In the genomic region with DNA sequence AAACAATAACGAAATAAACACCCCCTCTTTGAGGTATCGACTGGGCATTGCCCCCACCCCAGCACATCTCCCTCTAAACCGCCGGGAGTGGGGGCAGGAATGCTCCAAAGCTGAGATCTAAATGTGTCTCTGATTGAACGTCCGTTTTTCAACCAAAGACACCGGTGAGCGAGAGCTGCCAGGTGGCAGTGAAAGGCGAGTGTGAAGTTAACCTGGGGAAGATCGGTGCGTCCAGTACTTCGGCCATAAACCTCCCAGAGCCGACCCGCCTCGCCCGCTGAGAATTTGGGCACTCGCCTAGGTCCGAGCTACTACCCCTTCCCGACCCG, we compare ENCODE assay signal across 8 cellular contexts. TPM values are rescaled to one million over a fixed set of nuclear protein-coding genes. Genes with fewer than 3 reads are reported as not detected.
A peak's percentile ranks its signal among the peaks of the same experiment; 100 is the strongest.
DNase-seq lines count a peak whose midpoint lies in the region; ATAC-seq and TF ChIP-seq lines count a peak whose summit lies in the region.

No MANE protein-coding gene starts in this region.

- peaks cover 24% of the 10 kb centered on the region for H3K36me3 ChIP-seq in left ventricle myocardium inferior

- peak overlapping the region; percentile 92 for H3K4me3 Mint-ChIP-seq in T-helper 1 cell treated with Interleukin-12 subunit alpha and Interleukin-12 subunit beta and Interleukin-4 antibody, amounts not matched to agents 30 μg/mL and 1 μg/mL, for 36 hours
- H3K4me3 Mint-ChIP-seq in activated T-cell treated with anti-CD3 and anti-CD28 coated beads, Interleukin-2, amount 50 U/mL, for 4 hours, result peak overlapping the region; percentile 94

- peak; percentile 20 for ATAC-seq in HG03175 (IDR thresholded peaks at IDR 0.05; ENCODE audit: unreplicated experiment)
- peak; percentile 1 to 4 for ATAC-seq in activated T-cell treated with anti-CD3 and anti-CD28 coated beads, Interleukin-2, amount 50 U/mL, for 4 hours

- intact Hi-C loops in left ventricle myocardium inferior (cut with micrococcal nuclease), result no loop called here

- H3K27ac Mint-ChIP-seq in T-helper 1 cell treated with Interleukin-12 subunit alpha and Interleukin-12 subunit beta and Interleukin-4 antibody, amounts not matched to agents 30 μg/mL and 1 μg/mL, for 36 hours, result peak overlapping the region; percentile 89

- no peaks in the 10 kb centered on the region for H3K9me3 ChIP-seq in left ventricle myocardium inferior (replicated peaks)

- H3K4me1 Mint-ChIP-seq in T-helper 1 cell treated with Interleukin-12 subunit alpha and Interleukin-12 subunit beta and Interleukin-4 antibody, amounts not matched to agents 30 μg/mL and 1 μg/mL, for 36 hours (ENCODE audit: low read depth), result peaks cover 18% of the 10 kb centered on the region
- H3K4me1 Mint-ChIP-seq in activated T-cell treated with anti-CD3 and anti-CD28 coated beads, Interleukin-2, amount 50 U/mL, for 4 hours (ENCODE audit: low read depth), result peaks cover 20% of the 10 kb centered on the region

- H3K36me3 Mint-ChIP-seq in T-helper 1 cell treated with Interleukin-12 subunit alpha and Interleukin-12 subunit beta and Interleukin-4 antibody, amounts not matched to agents 30 μg/mL and 1 μg/mL, for 36 hours (ENCODE audit: low read depth), result peaks cover 7% of the 10 kb centered on the region
- peaks cover 19% of the 10 kb centered on the region for H3K36me3 Mint-ChIP-seq in activated T-cell treated with anti-CD3 and anti-CD28 coated beads, Interleukin-2, amount 50 U/mL, for 4 hours (ENCODE audit: insufficient read depth)

- H3K27me3 ChIP-seq in left ventricle myocardium inferior (ENCODE audit: low read depth), result no peaks in the 10 kb centered on the region

- H3K4me3 ChIP-seq in left ventricle myocardium inferior (peak overlapping the region; percentile 74), skeletal muscle cell (ENCODE audit: low read depth, low read length) (peak overlapping the region; percentile 91)

- no peak for DNase-seq in T-helper 1 cell
- no peak for DNase-seq in activated T-cell treated with anti-CD3 and anti-CD28 coated beads, Interleukin-2, amount 50 U/mL, for 4 hours
- DNase-seq in left ventricle myocardium inferior, result no peak
- DNase-seq in skeletal muscle cell (ENCODE audit: low read depth), result no peak
- no peak for DNase-seq in activated gamma-delta T cell treated with Interleukin-2 at 50 U/mL for 16 hours
- DNase-seq in SHP77 treated with DMSO at 0.1 percent for 48 hours (lab: John Stamatoyannopoulos, UW), result no peak

- peaks cover 50% of the 10 kb centered on the region for H3K4me1 ChIP-seq in left ventricle myocardium inferior

- no peaks in the 10 kb centered on the region for H3K27me3 Mint-ChIP-seq in T-helper 1 cell treated with Interleukin-12 subunit alpha and Interleukin-12 subunit beta and Interleukin-4 antibody, amounts not matched to agents 30 μg/mL and 1 μg/mL, for 36 hours (ENCODE audit: low read depth)
- no peaks in the 10 kb centered on the region for H3K27me3 Mint-ChIP-seq in activated T-cell treated with anti-CD3 and anti-CD28 coated beads, Interleukin-2, amount 50 U/mL, for 4 hours (ENCODE audit: low read depth)

- peak overlapping the region; percentile 85 for H3K27ac ChIP-seq in left ventricle myocardium inferior (replicated peaks)

- TF ChIP-seq CTCF in left ventricle myocardium inferior (IDR thresholded peaks at IDR 0.05; ENCODE audit: borderline replicate concordance), result no peak

- no peaks in the 10 kb centered on the region for H3K9me3 Mint-ChIP-seq in T-helper 1 cell treated with Interleukin-12 subunit alpha and Interleukin-12 subunit beta and Interleukin-4 antibody, amounts not matched to agents 30 μg/mL and 1 μg/mL, for 36 hours
- no peaks in the 10 kb centered on the region for H3K9me3 Mint-ChIP-seq in activated T-cell treated with anti-CD3 and anti-CD28 coated beads, Interleukin-2, amount 50 U/mL, for 4 hours

RNA-seq across cellular contexts. Expression of a gene that starts 0.6 kb away (rescaled TPM):
- 10 to 100 TPM; 12.5 to 17.3 (median 14.4) TPM for total RNA-seq in activated T-cell treated with anti-CD3 and anti-CD28 coated beads, Interleukin-2, amount 50 U/mL, for 4 hours
- 9.3 TPM for total RNA-seq in left ventricle myocardium inferior

RNA-seq across cellular contexts. Expression of a gene that starts 14.2 kb away (rescaled TPM):
- not detected for total RNA-seq in activated T-cell treated with anti-CD3 and anti-CD28 coated beads, Interleukin-2, amount 50 U/mL, for 4 hours
- total RNA-seq in left ventricle myocardium inferior, result not detected

RNA-seq across cellular contexts. Expression of a gene that starts 50.8 kb away (rescaled TPM):
- total RNA-seq in activated T-cell treated with anti-CD3 and anti-CD28 coated beads, Interleukin-2, amount 50 U/mL, for 4 hours, result 1 to 10 TPM; 1.8 to 2.6 (median 2.2) TPM
- total RNA-seq in left ventricle myocardium inferior, result 12.4 TPM
